Comparison of ENCODE assay signal across 26 cellular contexts in the genomic region with DNA sequence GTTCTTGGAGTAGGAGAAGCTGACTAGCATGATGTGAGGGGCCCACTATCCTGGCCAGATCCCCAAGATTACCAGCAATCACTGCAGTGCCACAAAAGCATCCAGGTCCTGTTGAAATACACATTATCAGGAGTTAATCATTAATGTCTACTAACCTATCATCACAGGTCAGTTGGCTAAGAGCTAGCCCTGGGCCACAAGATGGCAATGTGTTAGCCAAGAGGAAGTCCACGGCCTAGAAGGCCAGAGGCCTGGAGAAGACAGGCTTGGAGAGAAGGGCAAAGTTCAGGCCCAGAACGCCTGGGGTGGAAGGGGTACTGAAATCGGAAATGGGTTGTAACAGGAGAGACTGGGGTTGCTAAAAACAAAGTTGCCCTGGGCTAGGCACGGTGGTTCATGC. TPM values are rescaled to one million over a fixed set of nuclear protein-coding genes. Genes with fewer than 3 reads are reported as not detected.
DNase-seq lines count a peak whose midpoint lies in the region; ATAC-seq and TF ChIP-seq lines count a peak whose summit lies in the region.
"Had no signal": no experiment of that assay in that cellular context is flagged by ENCODE, and none has a peak within 500 bp of the region (broad histone marks: within the 10 kb centered on the region; RNA-seq: fewer than 3 reads in every experiment).

No MANE protein-coding gene starts in this region.

- peaks cover 5% of the 10 kb centered on the region for H3K36me3 Mint-ChIP-seq in Caco-2 (ENCODE audit: insufficient read depth, unreplicated experiment)

- no peaks in the 10 kb centered on the region for H3K9me3 Mint-ChIP-seq in Caco-2 (ENCODE audit: unreplicated experiment)

- H3K4me3 Mint-ChIP-seq in Caco-2 (ENCODE audit: unreplicated experiment), result no peak overlapping the region

- H3K27ac Mint-ChIP-seq in Caco-2 (ENCODE audit: unreplicated experiment), result no peak overlapping the region

- no peak for TF ChIP-seq CTCF in Caco-2 (IDR thresholded peaks at IDR 0.05; ENCODE audit: insufficient read depth in 1 of 2, low read depth in 1 of 2, low read length in 1 of 2, severe bottlenecking in 1 of 2, unreplicated experiment in 1 of 2)
- no peak for TF ChIP-seq CTCF in osteoblast (IDR thresholded peaks at IDR 0.05; ENCODE audit: extremely low read depth, low read depth, low read length)
- TF ChIP-seq CTCF in mucosa of descending colon (IDR thresholded peaks at IDR 0.05), result no peak

- H3K4me2 ChIP-seq in osteoblast (ENCODE audit: insufficient read depth, low read length), result no peak overlapping the region

- H3K27me3 Mint-ChIP-seq in Caco-2 (ENCODE audit: insufficient read depth, unreplicated experiment), result no peaks in the 10 kb centered on the region

- H3K4me3 ChIP-seq in Caco-2 (ENCODE audit: low read depth, low read length), result no peak overlapping the region
- H3K4me3 ChIP-seq in osteoblast (ENCODE audit: insufficient read depth, low read length), result no peak overlapping the region
- H3K4me3 ChIP-seq in mucosa of descending colon, result no peak overlapping the region
- H3K4me3 ChIP-seq: GM12878, SJCRH30 had no signal

- no peak overlapping the region for H2AFZ ChIP-seq in osteoblast (ENCODE audit: low read length)

- no peaks in the 10 kb centered on the region for H3K79me2 ChIP-seq in osteoblast (ENCODE audit: insufficient read depth, low read length)

- H3K4me1 ChIP-seq in Caco-2 (no peaks in the 10 kb centered on the region), osteoblast (ENCODE audit: insufficient read depth, low read length) (no peaks in the 10 kb centered on the region), mucosa of descending colon (ENCODE audit: low read depth) (no peaks in the 10 kb centered on the region)
- H3K4me1 ChIP-seq: SJCRH30 had no signal

- no peak for ATAC-seq in GM18909 (IDR thresholded peaks at IDR 0.05; ENCODE audit: poor library complexity, unreplicated experiment)
- ATAC-seq in mucosa of descending colon, result no peak
- ATAC-seq: GM12878, Right ventricle myocardium inferior, SK-N-SH treated with all-trans-retinoic acid at 6 μM for 48 hours had no signal

- no peaks in the 10 kb centered on the region for H4K20me1 ChIP-seq in osteoblast (ENCODE audit: insufficient read depth, low read length)

- no peaks in the 10 kb centered on the region for H3K9me3 ChIP-seq in Caco-2
- H3K9me3 ChIP-seq in osteoblast (ENCODE audit: low read depth, low read length), result no peaks in the 10 kb centered on the region
- no peaks in the 10 kb centered on the region for H3K9me3 ChIP-seq in mucosa of descending colon
- H3K9me3 ChIP-seq: SJCRH30 had no signal

- intact Hi-C loops in Caco-2 (cut with micrococcal nuclease; ENCODE audit: unreplicated experiment), result loop anchor here (5.0 kb wide), 1 partner anchor 365 kb away; no protein-coding TSS in a partner anchor
- intact Hi-C loops in mucosa of descending colon (cut with DNase I, micrococcal nuclease), result no loop called here

- H3K36me3 ChIP-seq in Caco-2 (ENCODE audit: control insufficient read depth, insufficient read depth, low read length), result no peaks in the 10 kb centered on the region
- no peaks in the 10 kb centered on the region for H3K36me3 ChIP-seq in osteoblast (ENCODE audit: insufficient read depth, low read length)
- H3K36me3 ChIP-seq in mucosa of descending colon (ENCODE audit: low read depth), result no peaks in the 10 kb centered on the region
- H3K36me3 ChIP-seq: SJCRH30 had no signal

- CTCF ChIA-PET in Caco-2 (lab: Charles Lee), result interaction anchor here (0.6 to 1.3 kb wide), 2 partner anchors 48 to 538 kb away, joined by 3 to 4 read pairs; no protein-coding TSS in a partner anchor

- DNase-seq in Caco-2 (peak; percentile 39 to 50), HuH-7 (ENCODE audit: low spot score) (peak; percentile 61), kidney tubule cell (ENCODE audit: low spot score) (peak; percentile 41), osteoblast (ENCODE audit: insufficient read length, low spot score, missing footprints) (peak; percentile 59), NCI-H526 treated with DMSO at 0.1 percent for 48 hours (lab: John Stamatoyannopoulos, UW) (no peak), NCI-H187 (lab: John Stamatoyannopoulos, UW) (no peak), mucosa of descending colon (no peak)
- DNase-seq: 8988T, DMS79, EL, GDM1, GOT3, HCEC 1CT, NCI-H1048, NCI-H1417, NCI-H1694, NCI-H2081, NCI-H2227 treated with DMSO at 0.1 percent for 48 hours, NCI-H510A treated with DMSO at 0.1 percent for 48 hours, NCI-H774, SJCRH30 had no signal

- BruUV-seq in Caco-2 (replicated peaks; lab: Mats Ljungman, UMichigan), result no TSS peak

- no peak overlapping the region for H3K27ac ChIP-seq in osteoblast (ENCODE audit: low read depth, low read length)
- H3K27ac ChIP-seq: SJCRH30 had no signal

- POLR2A ChIA-PET in Caco-2 (lab: Charles Lee), result no interaction called here

- H3K4me1 Mint-ChIP-seq in Caco-2 (ENCODE audit: low read depth, unreplicated experiment), result no peaks in the 10 kb centered on the region

- H3K27me3 ChIP-seq in Caco-2 (replicated peaks; ENCODE audit: control insufficient read depth, insufficient read depth, low read length), result no peaks in the 10 kb centered on the region
- H3K27me3 ChIP-seq in osteoblast (ENCODE audit: insufficient read depth, low read length), result peaks cover 18% of the 10 kb centered on the region
- H3K27me3 ChIP-seq: SJCRH30 had no signal

RNA-seq across cellular contexts. Expression of a gene that starts 19.9 kb away (rescaled TPM):
- total RNA-seq in Caco-2 (2022) (not detected in 2 replicates), osteoblast (not detected in 2 replicates), mucosa of descending colon (not detected)
- total RNA-seq: GM12878, Right ventricle myocardium inferior, RPMI7951, SJCRH30 had no signal

Comparison
In these comparisons a context has a peak if more than half of its experiments do, and no peak if none do; other contexts are left out.
1. DNase-seq: peak in Caco-2 (2 of 2), HuH-7 (single experiment), kidney tubule cell (single experiment) and osteoblast (single experiment); none in NCI-H526 treated with DMSO at 0.1 percent for 48 hours (single experiment), NCI-H187 (0 of 2) and mucosa of descending colon (0 of 3).